Comparison of ENCODE assay signal across 8 cellular contexts in the genomic region with DNA sequence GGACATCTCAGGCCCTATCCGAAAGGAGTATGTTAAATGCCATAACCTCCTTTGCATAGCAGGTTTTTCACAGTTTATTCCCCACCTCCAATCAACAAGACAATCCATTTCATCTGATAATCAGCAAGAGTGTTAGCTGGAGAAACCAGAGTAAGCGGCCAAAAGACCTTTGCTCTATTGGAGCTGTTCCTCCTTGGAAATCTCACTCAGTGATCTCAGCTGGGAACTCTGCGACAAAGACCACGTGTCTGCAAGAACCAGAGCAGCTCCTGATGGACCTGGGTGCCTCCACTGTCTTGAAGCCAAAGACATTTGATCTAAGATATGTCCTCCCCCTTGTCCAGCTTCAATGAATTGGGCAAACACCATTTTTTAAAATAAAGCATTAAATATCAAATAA.
"Had no signal": no experiment of that assay in that cellular context is flagged by ENCODE, and none has a peak within 500 bp of the region (broad histone marks: within the 10 kb centered on the region; RNA-seq: fewer than 3 reads in every experiment).

No MANE protein-coding gene starts in this region.

- H3K27ac ChIP-seq: HL-60 had no signal

- H3K4me3 ChIP-seq: GM23338 had no signal

- ATAC-seq: GM23338, HepG2 had no signal

- DNase-seq: H9, HCEC 1CT, KBM-7 had no signal

- FAIRE-seq: H1, H54, HepG2 had no signal
